In the genomic region with DNA sequence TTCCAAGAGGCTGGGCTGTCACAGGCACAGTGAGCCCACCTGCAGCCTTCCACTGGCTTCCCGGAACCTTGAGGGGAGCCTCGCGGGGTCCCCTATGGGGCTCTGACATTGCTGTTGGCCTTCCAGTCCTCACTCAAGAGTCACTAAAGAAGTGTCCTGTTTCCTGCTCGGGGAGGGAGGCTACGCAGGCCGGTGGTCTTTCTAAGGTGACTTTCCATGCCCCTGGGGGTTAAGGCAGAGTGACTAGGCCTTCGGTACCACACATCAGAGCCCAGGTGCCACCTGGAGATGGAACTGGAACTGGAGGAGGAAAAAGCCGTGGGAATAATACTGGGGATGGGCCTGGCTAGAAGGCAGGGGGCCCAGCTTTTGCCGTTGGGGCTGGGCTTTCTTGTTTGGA, we compare ENCODE assay signal across 1 cellular context.
TF ChIP-seq lines count a peak whose summit lies in the region.

No MANE protein-coding gene starts in this region.

TF ChIP-seq in IMR-90, 13 proteins besides CTCF, POLR2A, EP300 and RAD21 (continued from another document):
- TF ChIP-seq USF2 (IDR thresholded peaks at IDR 0.05; ENCODE audit: low read depth, low read length) (no peak), MAZ (IDR thresholded peaks at IDR 0.05; ENCODE audit: borderline replicate concordance, low read depth, low read length) (no peak), NFE2L2 (IDR thresholded peaks at IDR 0.05; ENCODE audit: low read depth, low read length) (no peak), RCOR1 (IDR thresholded peaks at IDR 0.05; ENCODE audit: insufficient replicate concordance, low read length) (no peak), SMC3 (IDR thresholded peaks at IDR 0.05; ENCODE audit: low read depth, low read length) (no peak), MAFK (IDR thresholded peaks at IDR 0.05; ENCODE audit: low read depth, low read length) (no peak), RFX5 (IDR thresholded peaks at IDR 0.05; ENCODE audit: low read depth, low read length) (no peak), MXI1 (IDR thresholded peaks at IDR 0.05; ENCODE audit: borderline replicate concordance, low read depth, low read length) (no peak)
